In genomic region chr3:16841906-16842709, GRCh38 we compare ENCODE assay signal across 8 cellular contexts. TPM values are rescaled to one million over a fixed set of nuclear protein-coding genes. Genes with fewer than 3 reads are reported as not detected.
DNase-seq lines count a peak whose midpoint lies in the region; ATAC-seq and TF ChIP-seq lines count a peak whose summit lies in the region.
"Had no signal": no experiment of that assay in that cellular context is flagged by ENCODE, and none has a peak within 500 bp of the region (broad histone marks: within the 10 kb centered on the region; RNA-seq: fewer than 3 reads in every experiment).

No MANE protein-coding gene starts in this region.

- no peaks in the 10 kb centered on the region for H3K9me3 Mint-ChIP-seq in activated naive CD4-positive, alpha-beta T cell treated with anti-CD3 and anti-CD28 coated beads, Interleukin-2, amount 50 U/mL, for 72 hours
- H3K9me3 Mint-ChIP-seq in natural killer cell treated with Interleukin-12 subunit alpha and Interleukin-12 subunit beta and Interleukin-15 and Interleukin-18, amount 100 ng/mL, for 72 hours, result no peaks in the 10 kb centered on the region

- H3K9me3 ChIP-seq in thyroid gland (no peaks in the 10 kb centered on the region), BE2C (no peaks in the 10 kb centered on the region)

- no peaks in the 10 kb centered on the region for H3K36me3 Mint-ChIP-seq in activated naive CD4-positive, alpha-beta T cell treated with anti-CD3 and anti-CD28 coated beads, Interleukin-2, amount 50 U/mL, for 72 hours
- no peaks in the 10 kb centered on the region for H3K36me3 Mint-ChIP-seq in natural killer cell treated with Interleukin-12 subunit alpha and Interleukin-12 subunit beta and Interleukin-15 and Interleukin-18, amount 100 ng/mL, for 72 hours

- peak; percentile 70 for ATAC-seq in GM19035 (IDR thresholded peaks at IDR 0.05; ENCODE audit: unreplicated experiment)
- peak; percentile 57 for ATAC-seq in HG03025 (IDR thresholded peaks at IDR 0.05; ENCODE audit: low FRiP score, unreplicated experiment)
- ATAC-seq in activated naive CD4-positive, alpha-beta T cell treated with anti-CD3 and anti-CD28 coated beads, Interleukin-2, amount 50 U/mL, for 72 hours, result peak; percentile 90 to 93
- ATAC-seq in natural killer cell treated with Interleukin-12 subunit alpha and Interleukin-12 subunit beta and Interleukin-15 and Interleukin-18, amount 100 ng/mL, for 72 hours, result peak; percentile 90 to 91

- H3K4me1 Mint-ChIP-seq in natural killer cell treated with Interleukin-12 subunit alpha and Interleukin-12 subunit beta and Interleukin-15 and Interleukin-18, amount 100 ng/mL, for 72 hours (ENCODE audit: low read depth in 2 of 2), result peaks cover 39 to 56% of the 10 kb centered on the region in 2 donors

- H3K27me3 ChIP-seq in thyroid gland, result no peaks in the 10 kb centered on the region
- H3K27me3 ChIP-seq in BE2C, result no peaks in the 10 kb centered on the region

- DNase-seq in RPMI8226, result peak; percentile 89
- DNase-seq in activated naive CD4-positive, alpha-beta T cell treated with anti-CD3 and anti-CD28 coated beads, Interleukin-2, amount 50 U/mL, for 72 hours (ENCODE audit: low spot score in 2 of 2), result peak; percentile 55 to 70
- DNase-seq in natural killer cell treated with Interleukin-12 subunit alpha and Interleukin-12 subunit beta and Interleukin-15 and Interleukin-18, amount 100 ng/mL, for 72 hours (ENCODE audit: low spot score), result peak; percentile 80
- peak; percentile 35 for DNase-seq in thyroid gland
- no peak for DNase-seq in BE2C

- H3K4me1 ChIP-seq in thyroid gland (peaks cover 11 to 23% of the 10 kb centered on the region in 2 donors), BE2C (no peaks in the 10 kb centered on the region)

- H3K27me3 Mint-ChIP-seq in natural killer cell treated with Interleukin-12 subunit alpha and Interleukin-12 subunit beta and Interleukin-15 and Interleukin-18, amount 100 ng/mL, for 72 hours, result no peaks in the 10 kb centered on the region

- TF ChIP-seq POLR2A in thyroid gland (IDR thresholded peaks at IDR 0.05), result no peak

- H3K4me3 ChIP-seq in thyroid gland (replicated peaks in 1 of 3), result no peak overlapping the region
- H3K4me3 ChIP-seq in BE2C (ENCODE audit: low read depth, low read length), result no peak overlapping the region

- H3K4me3 Mint-ChIP-seq in natural killer cell treated with Interleukin-12 subunit alpha and Interleukin-12 subunit beta and Interleukin-15 and Interleukin-18, amount 100 ng/mL, for 72 hours, result peak overlapping the region; percentile 75

- TF ChIP-seq CTCF in thyroid gland (IDR thresholded peaks at IDR 0.05) (no peak), BE2C (IDR thresholded peaks at IDR 0.05; ENCODE audit: low read depth, low read length) (no peak)

- H3K27ac ChIP-seq in thyroid gland, result peak overlapping the region in 1 of 3 donors; percentile 46
- H3K27ac ChIP-seq: VCaP had no signal

- peak overlapping the region; percentile 92 to 96 for H3K27ac Mint-ChIP-seq in activated naive CD4-positive, alpha-beta T cell treated with anti-CD3 and anti-CD28 coated beads, Interleukin-2, amount 50 U/mL, for 72 hours
- H3K27ac Mint-ChIP-seq in natural killer cell treated with Interleukin-12 subunit alpha and Interleukin-12 subunit beta and Interleukin-15 and Interleukin-18, amount 100 ng/mL, for 72 hours, result peak overlapping the region; percentile 81 to 94

- H3K36me3 ChIP-seq in thyroid gland (no peaks in the 10 kb centered on the region), BE2C (no peaks in the 10 kb centered on the region)

- intact Hi-C loops in thyroid gland (cut with DNase I), result no loop called here

- WGBS in thyroid gland, 2 donors, result 47 to 52% methylated on average over 12 of the region's 12 CpGs

RNA-seq across cellular contexts. Expression of gene PLCL2, which starts 42.6 kb away (rescaled TPM):
- 10 to 100 TPM; 17.8 to 20.5 TPM for total RNA-seq in activated naive CD4-positive, alpha-beta T cell treated with anti-CD3 and anti-CD28 coated beads, Interleukin-2, amount 50 U/mL, for 72 hours
- 10 to 100 TPM; 12.5 to 17.2 TPM for total RNA-seq in natural killer cell treated with Interleukin-12 subunit alpha and Interleukin-12 subunit beta and Interleukin-15 and Interleukin-18, amount 100 ng/mL, for 72 hours
- 10 to 100 TPM in 2 of 4 donors, 1 to 10 TPM in 2; 6.3 to 15.3 (median 9.3) TPM for total RNA-seq in thyroid gland
- polyA plus RNA-seq in BE2C (2012; ENCODE audit: insufficient read depth, insufficient read length, low read depth), result 0.34 TPM
